In genomic region chr1:61588736-61589381, GRCh38 we compare ENCODE assay signal across 8 cellular contexts.
DNase-seq lines count a peak whose midpoint lies in the region; ATAC-seq and TF ChIP-seq lines count a peak whose summit lies in the region.

No MANE protein-coding gene starts in this region.

- ATAC-seq in aorta (ENCODE audit: low FRiP score), result no peak

- 77 to 78% methylated on average over 6 of the region's 6 CpGs for WGBS in aorta, 2 donors

- H3K27ac ChIP-seq in MM.1S (ENCODE audit: low read length) (no peak overlapping the region), right atrium auricular region (no peak overlapping the region), aorta (ENCODE audit: low read depth in 1 of 2, low read length in 2 of 2) (no peak overlapping the region)

- H3K9me2 ChIP-seq in MM.1S (replicated peaks; ENCODE audit: insufficient read depth, low read length), result no peaks in the 10 kb centered on the region

- H2AFZ ChIP-seq in MM.1S (ENCODE audit: low read length), result no peak overlapping the region

- H3K4me3 ChIP-seq in MM.1S (ENCODE audit: low read length), result no peak overlapping the region
- no peak overlapping the region for H3K4me3 ChIP-seq in right atrium auricular region
- H3K4me3 ChIP-seq in aorta (ENCODE audit: low read length in 2 of 2), result no peak overlapping the region

- intact Hi-C loops in aorta (cut with DNase I), result no loop called here

- H3K27me3 ChIP-seq in MM.1S (replicated peaks; ENCODE audit: insufficient read depth, low read length), result no peaks in the 10 kb centered on the region
- no peaks in the 10 kb centered on the region for H3K27me3 ChIP-seq in right atrium auricular region
- H3K27me3 ChIP-seq in aorta (ENCODE audit: control insufficient read depth in 1 of 2, insufficient read depth in 2 of 2, low read length in 1 of 2), result no peaks in the 10 kb centered on the region

- POLR2A ChIA-PET in HEK293T (lab: Yijun Ruan, JAX), result interaction anchor here (1.5 kb wide), 1 partner anchor 539 kb away, joined by 3 read pairs; no protein-coding TSS in a partner anchor

- no peaks in the 10 kb centered on the region for H3K79me2 ChIP-seq in MM.1S (ENCODE audit: low read length)

- H3K9me3 ChIP-seq in MM.1S (replicated peaks; ENCODE audit: insufficient read depth, low read length), result no peaks in the 10 kb centered on the region
- H3K9me3 ChIP-seq in right atrium auricular region, result no peaks in the 10 kb centered on the region
- H3K9me3 ChIP-seq in aorta (ENCODE audit: control insufficient read depth, low read length), result no peaks in the 10 kb centered on the region

- in situ Hi-C loops in SK-MEL-5 (cut with HindIII; ENCODE audit: low pct_unique_long_range_greater_than_20kb, low sequenced_read_pairs), result no loop called here

- no peak overlapping the region for H3K9ac ChIP-seq in MM.1S (ENCODE audit: low read length)

- DNase-seq in GM10266 (ENCODE audit: extremely low spot score) (peak; percentile 63), HEK293T (ENCODE audit: extremely low spot score) (peak; percentile 87), MM.1S (peak; percentile 73), SK-MEL-5 (ENCODE audit: low read depth, low spot score) (peak; percentile 79), right atrium auricular region (ENCODE audit: low spot score) (no peak), aorta (no peak)
- DNase-seq in activated naive CD4-positive, alpha-beta T cell treated with anti-CD3 and anti-CD28 coated beads, Interleukin-2, amount 50 U/mL, for 16 hours, result peak; percentile 57
- DNase-seq in stimulated activated CD4-positive, alpha-beta T cell treated with anti-CD3 and anti-CD28 coated beads, Interleukin-12 subunit alpha, Interleukin-12 subunit beta, amount 100 ng/mL, for 48 hours (ENCODE audit: low read depth in 2 of 3, low spot score in 1 of 3), result peak; percentile 37 to 71 (median 46)

- CTCF ChIA-PET in HEK293T (lab: Yijun Ruan, JAX), result interaction anchor here (0.6 to 1.5 kb wide), 17 partner anchors 11 to 740 kb away, joined by 3 to 5 read pairs (median 3); no protein-coding TSS in a partner anchor

- H3K36me3 ChIP-seq in MM.1S (replicated peaks; ENCODE audit: insufficient read depth, low read length) (no peaks in the 10 kb centered on the region), right atrium auricular region (no peaks in the 10 kb centered on the region), aorta (ENCODE audit: control insufficient read depth in 1 of 2, insufficient read depth in 2 of 2, low read length in 1 of 2) (no peaks in the 10 kb centered on the region)

- no peaks in the 10 kb centered on the region for H3K4me1 ChIP-seq in MM.1S (ENCODE audit: low read length)
- no peaks in the 10 kb centered on the region for H3K4me1 ChIP-seq in right atrium auricular region
- no peaks in the 10 kb centered on the region for H3K4me1 ChIP-seq in aorta (ENCODE audit: control insufficient read depth in 1 of 2, insufficient read depth in 2 of 2, low read length in 2 of 2)

- H3K4me2 ChIP-seq in MM.1S (ENCODE audit: low read depth, low read length), result no peak overlapping the region

- H4K20me1 ChIP-seq in MM.1S (ENCODE audit: insufficient read depth, low read length), result no peaks in the 10 kb centered on the region

- no peaks in the 10 kb centered on the region for H3F3A ChIP-seq in MM.1S (ENCODE audit: insufficient read depth, low read length)

- TF ChIP-seq CTCF in GM10266 (IDR thresholded peaks at IDR 0.05; ENCODE audit: control insufficient read depth, insufficient read depth, low read depth, missing control alignments) (peak; percentile 92), MM.1S (IDR thresholded peaks at IDR 0.05; ENCODE audit: low read length) (peak; percentile 92), right atrium auricular region (IDR thresholded peaks at IDR 0.05) (peak; percentile 45 to 72)

TF ChIP-seq in HEK293T, 16 proteins besides CTCF, POLR2A, EP300 and RAD21:
- TF ChIP-seq CTBP1 (IDR thresholded peaks at IDR 0.05; ENCODE audit: borderline replicate concordance), result no peak
- no peak for TF ChIP-seq NFRKB (IDR thresholded peaks at IDR 0.05)
- TF ChIP-seq FOXM1 (IDR thresholded peaks at IDR 0.05; ENCODE audit: borderline replicate concordance), result no peak
TF ChIP-seq in HEK293T: peak in this region for 0.

Comparison
In these comparisons a context has a peak if more than half of its experiments do, and no peak if none do; other contexts are left out.
1. DNase-seq: peak in GM10266 (single experiment), HEK293T (single experiment), MM.1S (single experiment), SK-MEL-5 (single experiment), activated naive CD4-positive, alpha-beta T cell treated with anti-CD3 and anti-CD28 coated beads, Interleukin-2, amount 50 U/mL, for 16 hours (single experiment) and stimulated activated CD4-positive, alpha-beta T cell treated with anti-CD3 and anti-CD28 coated beads, Interleukin-12 subunit alpha, Interleukin-12 subunit beta, amount 100 ng/mL, for 48 hours (3 of 3); none in right atrium auricular region (single experiment) and aorta (0 of 2).
2. Peak in every context shown above with its lines, with median percentiles within 50 percentile points of each other: CTCF ChIP-seq.